ENCODE assay signal across 24 cellular contexts in the genomic region with DNA sequence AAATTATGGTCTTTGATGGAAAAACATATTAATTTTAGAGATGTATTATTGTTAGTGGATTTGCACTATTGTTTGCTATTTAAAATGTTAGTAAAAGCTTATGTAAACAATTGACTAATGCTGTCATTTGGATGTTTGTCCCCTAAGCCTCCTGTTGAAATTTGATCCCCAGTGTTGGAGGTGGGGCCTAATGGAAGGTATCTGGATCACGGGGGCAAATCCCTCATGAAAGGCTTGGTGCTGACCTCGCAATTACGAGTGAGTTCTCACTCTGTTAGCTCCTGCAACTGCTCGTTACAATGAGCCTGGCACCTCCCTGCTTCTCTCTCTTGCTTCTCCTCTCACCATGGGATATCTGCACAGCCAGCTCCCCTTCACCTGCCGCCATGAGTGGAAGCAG. TPM values are rescaled to one million over a fixed set of nuclear protein-coding genes. Genes with fewer than 3 reads are reported as not detected.
DNase-seq lines count a peak whose midpoint lies in the region; ATAC-seq and TF ChIP-seq lines count a peak whose summit lies in the region.
"Had no signal": no experiment of that assay in that cellular context is flagged by ENCODE, and none has a peak within 500 bp of the region (broad histone marks: within the 10 kb centered on the region; RNA-seq: fewer than 3 reads in every experiment).

No MANE protein-coding gene starts in this region.

- ATAC-seq in HG03565 (IDR thresholded peaks at IDR 0.05; ENCODE audit: unreplicated experiment): no peak
- ATAC-seq: foreskin keratinocyte, left lobe of liver had no signal

- H3K9ac ChIP-seq in endodermal cell (ENCODE audit: extremely low read depth, low read length, poor library complexity, severe bottlenecking) (no peak overlapping the region), SK-N-SH (no peak overlapping the region)
- H3K9ac ChIP-seq: BLaER1 had no signal

- H3K36me3 ChIP-seq in endodermal cell (ENCODE audit: control insufficient read depth, insufficient read depth, low read length) (no peaks in the 10 kb centered on the region), SK-N-SH (replicated peaks in 1 of 2; ENCODE audit: control insufficient read depth in 1 of 2, insufficient read depth in 2 of 2, low read length in 1 of 2) (no peaks in the 10 kb centered on the region)

- 25 to 31% methylated on average over 3 to 5 of the region's 5 CpGs for WGBS in endodermal cell (ENCODE audit: insufficient coverage in 1 of 2, insufficient read length in 1 of 2), 2 experiments
- WGBS in SK-N-SH (ENCODE audit: low lambda C conversion rate): 68% methylated on average over 5 of the region's 5 CpGs

- no peak overlapping the region for H2AFZ ChIP-seq in SK-N-SH (ENCODE audit: low read depth)

- H3K9me3 ChIP-seq in endodermal cell (ENCODE audit: control insufficient read depth, low read length): peaks cover 6% of the 10 kb centered on the region
- 0 out of 2 replicates have a peak, but pooled peaks cover 4% of the 10 kb centered on the region for H3K9me3 ChIP-seq in SK-N-SH

- peaks cover 6% of the 10 kb centered on the region for H3K27me3 Mint-ChIP-seq in activated CD4-positive, alpha-beta T cell treated with anti-CD3 and anti-CD28 coated beads, Interleukin-2, amount 10 ng/mL, durations not matched to agents 24 days and 14 days
- peaks cover 7% of the 10 kb centered on the region for H3K27me3 Mint-ChIP-seq in endodermal cell (ENCODE audit: insufficient read depth)
- H3K27me3 Mint-ChIP-seq: IgD-negative memory B cell had no signal

- no peaks in the 10 kb centered on the region for H3K27me3 ChIP-seq in endodermal cell (ENCODE audit: control insufficient read depth, insufficient read depth, low read length, poor library complexity, severe bottlenecking)
- H3K27me3 ChIP-seq in SK-N-SH (ENCODE audit: insufficient read depth): no peaks in the 10 kb centered on the region
- H3K27me3 ChIP-seq: BLaER1, dorsolateral prefrontal cortex had no signal

- H3K4me1 ChIP-seq in endodermal cell (ENCODE audit: control insufficient read depth, insufficient read depth, low read length) (no peaks in the 10 kb centered on the region), SK-N-SH (ENCODE audit: control insufficient read depth in 1 of 2, insufficient read depth in 2 of 2, low read depth in 1 of 2, low read length in 1 of 2) (no peaks in the 10 kb centered on the region; a peak in 1 of 4 replicates)
- H3K4me1 ChIP-seq: BLaER1, foreskin keratinocyte had no signal

- H4K20me1 ChIP-seq in SK-N-SH (ENCODE audit: insufficient read depth): no peaks in the 10 kb centered on the region

- POLR2A ChIA-PET in SK-N-SH (lab: Yijun Ruan, JAX): no interaction called here

- H3K4me1 Mint-ChIP-seq in activated CD4-positive, alpha-beta T cell treated with anti-CD3 and anti-CD28 coated beads, Interleukin-2, amount 10 ng/mL, durations not matched to agents 24 days and 14 days: no peaks in the 10 kb centered on the region
- H3K4me1 Mint-ChIP-seq in endodermal cell: peaks cover 8% of the 10 kb centered on the region

- no peaks in the 10 kb centered on the region for H3K79me2 ChIP-seq in SK-N-SH (ENCODE audit: insufficient read depth)

- H3K4me3 ChIP-seq in endodermal cell (ENCODE audit: low read length): no peak overlapping the region
- H3K4me3 ChIP-seq in SK-N-SH (ENCODE audit: low read depth in 2 of 2, low read length in 1 of 2): no peak overlapping the region
- H3K4me3 ChIP-seq: BLaER1, dorsolateral prefrontal cortex, smooth muscle cell had no signal

- CTCF ChIA-PET in SK-N-SH (lab: Yijun Ruan, JAX): interaction anchor here (0.8 to 1.9 kb wide), 3 partner anchors 9 to 104 kb away, joined by 3 to 6 read pairs (median 4); partner anchors contain the start of gene TMEM35B

- no peak for TF ChIP-seq CTCF in endodermal cell (conservative IDR thresholded peaks at IDR 0.05)
- TF ChIP-seq CTCF in SK-N-SH (IDR thresholded peaks at IDR 0.05): no peak

- no peaks in the 10 kb centered on the region for H3F3A ChIP-seq in SK-N-SH (replicated peaks; ENCODE audit: insufficient read depth)

- DNase-seq in activated CD4-positive, alpha-beta T cell treated with anti-CD3 and anti-CD28 coated beads, Interleukin-2, amount 10 ng/mL, durations not matched to agents 24 days and 14 days: peak; percentile 43
- no peak for DNase-seq in activated CD4-positive, alpha-beta T cell treated with anti-CD3 and anti-CD28 coated beads, Interleukin-2, amount 50 U/mL, for 4 hours
- DNase-seq in NCI-H526 treated with DMSO at 0.1 percent for 48 hours (lab: John Stamatoyannopoulos, UW) (peak; percentile 56), endodermal cell (peak; percentile 76), SK-N-SH (no peak), GM03348 (ENCODE audit: low spot score) (no peak), dedifferentiated amniotic fluid mesenchymal stem cell (ENCODE audit: extremely low spot score) (no peak)
- DNase-seq: activated CD4-positive, alpha-beta T cell treated with anti-CD3 and anti-CD28 coated beads, Interleukin-2, amount 10 ng/mL, durations not matched to agents 7 days and 5 days; activated CD8-positive, alpha-beta memory T cell treated with anti-CD3 and anti-CD28 coated beads, Interleukin-2, amount 50 U/mL, for 48 hours; activated gamma-delta T cell treated with Interleukin-2 at 50 U/mL for 16 hours; DMS 273 treated with DMSO at 0.1 percent for 48 hours; dorsolateral prefrontal cortex; hippocampal formation; NCI-H2081 treated with DMSO at 0.1 percent for 48 hours; stimulated activated CD4-positive, alpha-beta T cell treated with anti-CD3 and anti-CD28 coated beads, Interleukin-4, amount 100 ng/mL, for 1 hour had no signal

- H3K9me2 ChIP-seq in SK-N-SH: no peaks in the 10 kb centered on the region

- no peaks in the 10 kb centered on the region for H3K9me3 Mint-ChIP-seq in activated CD4-positive, alpha-beta T cell treated with anti-CD3 and anti-CD28 coated beads, Interleukin-2, amount 10 ng/mL, durations not matched to agents 24 days and 14 days
- H3K9me3 Mint-ChIP-seq in endodermal cell: peaks cover 17% of the 10 kb centered on the region

- H3K27ac Mint-ChIP-seq in activated CD4-positive, alpha-beta T cell treated with anti-CD3 and anti-CD28 coated beads, Interleukin-2, amount 10 ng/mL, durations not matched to agents 24 days and 14 days: no peak overlapping the region
- H3K27ac Mint-ChIP-seq in endodermal cell: peak overlapping the region; percentile 56
- H3K27ac Mint-ChIP-seq: activated CD4-positive, alpha-beta T cell treated with anti-CD3 and anti-CD28 coated beads, Interleukin-2, amount 10 ng/mL, durations not matched to agents 7 days and 5 days had no signal

- TF ChIP-seq EP300 in SK-N-SH (IDR thresholded peaks at IDR 0.05; ENCODE audit: borderline replicate concordance in 1 of 2, low read depth in 1 of 2, low read length in 1 of 2): no peak

- H3K4me3 Mint-ChIP-seq in activated CD4-positive, alpha-beta T cell treated with anti-CD3 and anti-CD28 coated beads, Interleukin-2, amount 10 ng/mL, durations not matched to agents 24 days and 14 days: no peak overlapping the region
- no peak overlapping the region for H3K4me3 Mint-ChIP-seq in endodermal cell
- H3K4me3 Mint-ChIP-seq: activated CD4-positive, alpha-beta T cell treated with anti-CD3 and anti-CD28 coated beads, Interleukin-2, amount 10 ng/mL, durations not matched to agents 7 days and 5 days; IgD-negative memory B cell had no signal

- TF ChIP-seq RAD21 in SK-N-SH (IDR thresholded peaks at IDR 0.05; ENCODE audit: low read length): no peak

- H3K27ac ChIP-seq in endodermal cell (ENCODE audit: low read depth, low read length) (no peak overlapping the region), SK-N-SH (ENCODE audit: low read depth in 2 of 2, low read length in 1 of 2) (no peak overlapping the region)
- H3K27ac ChIP-seq: BLaER1, dorsolateral prefrontal cortex, epithelial cell of prostate, foreskin keratinocyte, RWPE1 had no signal

- H3K4me2 ChIP-seq in SK-N-SH: no peak overlapping the region
- H3K4me2 ChIP-seq: BLaER1, smooth muscle cell had no signal

- intact Hi-C loops in activated CD4-positive, alpha-beta T cell treated with anti-CD3 and anti-CD28 coated beads, Interleukin-2, amount 10 ng/mL, durations not matched to agents 24 days and 14 days (cut with micrococcal nuclease): no loop called here

- H3K36me3 Mint-ChIP-seq in activated CD4-positive, alpha-beta T cell treated with anti-CD3 and anti-CD28 coated beads, Interleukin-2, amount 10 ng/mL, durations not matched to agents 24 days and 14 days (ENCODE audit: low read depth): peaks cover 2% of the 10 kb centered on the region
- H3K36me3 Mint-ChIP-seq in endodermal cell (ENCODE audit: low read depth): no peaks in the 10 kb centered on the region
- H3K36me3 Mint-ChIP-seq: IgD-negative memory B cell had no signal

TF ChIP-seq in SK-N-SH, 30 proteins besides CTCF, POLR2A, EP300 and RAD21 (continues in another document):
- no peak for TF ChIP-seq MAX (IDR thresholded peaks at IDR 0.05; ENCODE audit: low read depth)

RNA-seq across cellular contexts. Expression of gene TMEM35B, which starts 14.3 kb away (rescaled TPM):
- 20.1 and 22.1 TPM in 2 replicates for total RNA-seq in activated CD4-positive, alpha-beta T cell treated with anti-CD3 and anti-CD28 coated beads, Interleukin-2, amount 10 ng/mL, durations not matched to agents 24 days and 14 days
- 10 to 100 TPM; 28.2 to 31.3 TPM for total RNA-seq in endodermal cell
- 22.6 TPM for polyA plus RNA-seq in endodermal cell (2013, experiment 1 of 2)
- polyA plus RNA-seq in endodermal cell (2013, experiment 2 of 2): 23.1 TPM
- polyA plus RNA-seq in SK-N-SH (2012; rRNA removed): 47.4 and 61.7 TPM in 2 replicates
- polyA plus RNA-seq in SK-N-SH (2012; cell fraction: cytosol; rRNA removed): 49.8 and 55.0 TPM in 2 replicates
- polyA plus RNA-seq in SK-N-SH (2012; cell fraction: nucleus; rRNA removed): 10.9 and 21.4 TPM in 2 replicates

RNA-seq across cellular contexts. Expression of gene DLGAP3, which starts 41.4 kb away (rescaled TPM):
- total RNA-seq in activated CD4-positive, alpha-beta T cell treated with anti-CD3 and anti-CD28 coated beads, Interleukin-2, amount 10 ng/mL, durations not matched to agents 24 days and 14 days: 0.54 and 0.75 TPM in 2 replicates
- total RNA-seq in endodermal cell: 1 to 10 TPM; 4.4 to 4.6 TPM
- 1.7 TPM for polyA plus RNA-seq in endodermal cell (2013, experiment 1 of 2)
- 1.2 TPM for polyA plus RNA-seq in endodermal cell (2013, experiment 2 of 2)
- polyA plus RNA-seq in SK-N-SH (2012; rRNA removed): 0.05 and 0.15 TPM in 2 replicates
- polyA plus RNA-seq in SK-N-SH (2012; cell fraction: cytosol; rRNA removed): 0.05 and 0.16 TPM in 2 replicates
- 0.14 and 0.20 TPM in 2 replicates for polyA plus RNA-seq in SK-N-SH (2012; cell fraction: nucleus; rRNA removed)
- total RNA-seq: A673, foreskin keratinocyte, smooth muscle cell had no signal
- polyA plus RNA-seq: smooth muscle cell had no signal

Comparison
In these comparisons a context has a peak if more than half of its experiments do, and no peak if none do; other contexts are left out.
1. DNase-seq: peak in activated CD4-positive, alpha-beta T cell treated with anti-CD3 and anti-CD28 coated beads, Interleukin-2, amount 10 ng/mL, durations not matched to agents 24 days and 14 days (single experiment), NCI-H526 treated with DMSO at 0.1 percent for 48 hours (single experiment) and endodermal cell (single experiment); none in activated CD4-positive, alpha-beta T cell treated with anti-CD3 and anti-CD28 coated beads, Interleukin-2, amount 50 U/mL, for 4 hours (0 of 2), SK-N-SH (single experiment), GM03348 (single experiment) and dedifferentiated amniotic fluid mesenchymal stem cell (single experiment).